In genomic region chr1:7476402-7476801, GRCh38 we compare ENCODE assay signal across 22 cellular contexts.
"Had no signal": no experiment of that assay in that cellular context is flagged by ENCODE, and none has a peak within 500 bp of the region (broad histone marks: within the 10 kb centered on the region; RNA-seq: fewer than 3 reads in every experiment).

No MANE protein-coding gene starts in this region.

- H3K9me3 ChIP-seq: left lung, lower lobe of right lung, neutrophil, ovary, right atrium auricular region, right lobe of liver, suprapubic skin, thoracic aorta, tibial nerve, upper lobe of left lung, vagina had no signal

- FAIRE-seq: islet of Langerhans, kidney had no signal

- H3K4me1 ChIP-seq: right lobe of liver had no signal

- DNase-seq: hypothalamus; immature natural killer cell; kidney; left colon; lower lobe of right lung; mammary epithelial cell; mesenchymal stem cell; naive thymus-derived CD8-positive, alpha-beta T cell; occipital lobe; right lobe of liver; stimulated activated CD4-positive, alpha-beta T cell treated with anti-CD3 and anti-CD28 coated beads, Interleukin-4, amount 100 ng/mL, for 24 hours; stimulated activated naive CD4-positive, alpha-beta T cell had no signal

- H3K36me3 ChIP-seq: left lung, lower lobe of right lung, neutrophil, ovary, right atrium auricular region, right lobe of liver, suprapubic skin, thoracic aorta, tibial nerve, upper lobe of left lung, vagina had no signal

- H3K27ac ChIP-seq: left lung, lower lobe of right lung, neutrophil, ovary, right atrium auricular region, right lobe of liver, suprapubic skin, thoracic aorta, upper lobe of left lung, vagina had no signal

- H3K4me3 ChIP-seq: left lung, lower lobe of right lung, ovary, right atrium auricular region, right lobe of liver, suprapubic skin, thoracic aorta, tibial nerve, upper lobe of left lung, vagina had no signal

- H3K27me3 ChIP-seq: left lung, neutrophil, ovary, right atrium auricular region, right lobe of liver, tibial nerve, upper lobe of left lung, vagina had no signal
